ENCODE assay signal across 7 cellular contexts in genomic region chr4:131742536-131743205, GRCh38.
DNase-seq lines count a peak whose midpoint lies in the region; FAIRE-seq and TF ChIP-seq lines count a peak whose summit lies in the region.
"Not testable (repeated sequence)": the region's sequence is repeated elsewhere in the genome, so short reads cannot be mapped to it uniquely, and the experiment has no call there.

No MANE protein-coding gene starts in this region.

- H3K4me3 Mint-ChIP-seq in activated T-cell treated with anti-CD3 and anti-CD28 coated beads, Interleukin-2, amount 50 U/mL, for 24 hours; osteocyte (ENCODE audit: unreplicated experiment): not testable (repeated sequence)

- not testable (repeated sequence) for H3K4me1 Mint-ChIP-seq in activated T-cell treated with anti-CD3 and anti-CD28 coated beads, Interleukin-2, amount 50 U/mL, for 24 hours (ENCODE audit: low read depth); osteocyte (ENCODE audit: unreplicated experiment)

- TF ChIP-seq CTCF in osteocyte (IDR thresholded peaks at IDR 0.05) = not testable (repeated sequence)

- FAIRE-seq in HTR-8/SVneo (lab: Jason Lieb, UNC) = peak; percentile 89

- H3K36me3 Mint-ChIP-seq in activated T-cell treated with anti-CD3 and anti-CD28 coated beads, Interleukin-2, amount 50 U/mL, for 24 hours (ENCODE audit: low read depth); osteocyte (ENCODE audit: unreplicated experiment): not testable (repeated sequence)

- not testable (repeated sequence) for H3K9me3 Mint-ChIP-seq in activated T-cell treated with anti-CD3 and anti-CD28 coated beads, Interleukin-2, amount 50 U/mL, for 24 hours; osteocyte (ENCODE audit: unreplicated experiment)

- not testable (repeated sequence) for H3K27ac Mint-ChIP-seq in activated T-cell treated with anti-CD3 and anti-CD28 coated beads, Interleukin-2, amount 50 U/mL, for 24 hours; osteocyte (ENCODE audit: unreplicated experiment)

- not testable (repeated sequence) for DNase-seq in HTR-8/SVneo (ENCODE audit: insufficient read length, low spot score)
- peak; percentile 42 for DNase-seq in activated T-cell treated with anti-CD3 and anti-CD28 coated beads, Interleukin-2, amount 50 U/mL, for 24 hours
- peak; percentile 16 for DNase-seq in activated gamma-delta T cell (lab: John Stamatoyannopoulos, UW)
- DNase-seq in ecto neural progenitor cell (ENCODE audit: low spot score) = peak; percentile 49
- peak; percentile 62 for DNase-seq in islet precursor cell
- DNase-seq in osteocyte (ENCODE audit: extremely low spot score, unreplicated experiment) = peak; percentile 94
- peak; percentile 6 for DNase-seq in stimulated activated CD8-positive, alpha-beta memory T cell treated with anti-CD3 and anti-CD28 coated beads, Interleukin-12 subunit alpha, Interleukin-12 subunit beta, amount 100 ng/mL, for 4 hours (ENCODE audit: low read depth)

- not testable (repeated sequence) for H3K27me3 Mint-ChIP-seq in activated T-cell treated with anti-CD3 and anti-CD28 coated beads, Interleukin-2, amount 50 U/mL, for 24 hours; osteocyte (ENCODE audit: unreplicated experiment)
